8 cellular contexts compared by ENCODE assay signal in genomic region chr9:112041536-112042243, GRCh38.
DNase-seq lines count a peak whose midpoint lies in the region; ATAC-seq and TF ChIP-seq lines count a peak whose summit lies in the region.

No MANE protein-coding gene starts in this region.

- no peaks in the 10 kb centered on the region for H3K9me3 Mint-ChIP-seq in progenitor cell of endocrine pancreas (ENCODE audit: low read depth)
- peaks cover 0 to 6% (median 0%) of the 10 kb centered on the region in 9 donors for H3K9me3 Mint-ChIP-seq in naive thymus-derived CD8-positive, alpha-beta T cell

- TF ChIP-seq CTCF in RWPE1 (conservative IDR thresholded peaks at IDR 0.05; ENCODE audit: low read depth), result no peak
- TF ChIP-seq CTCF in progenitor cell of endocrine pancreas (IDR thresholded peaks at IDR 0.05; ENCODE audit: unreplicated experiment), result no peak

- DNase-seq in GM04504 (ENCODE audit: low read depth) (peak; percentile 99), RWPE1 (ENCODE audit: low spot score) (peak; percentile 99), fibroblast of the conjunctiva (ENCODE audit: low read depth) (peak; percentile 92), progenitor cell of endocrine pancreas (ENCODE audit: low spot score, unreplicated experiment) (no peak), activated T-cell treated with anti-CD3 and anti-CD28 coated beads for 4 hours (no peak)
- no peak for DNase-seq in naive thymus-derived CD8-positive, alpha-beta T cell

- no peak overlapping the region for H3K4me3 Mint-ChIP-seq in progenitor cell of endocrine pancreas (ENCODE audit: low read depth)
- H3K4me3 Mint-ChIP-seq in naive thymus-derived CD8-positive, alpha-beta T cell, result no peak overlapping the region

- POLR2A ChIA-PET in RWPE1 (lab: Yijun Ruan, JAX; ENCODE audit: low non-redundant PET), result no interaction called here
- POLR2A ChIA-PET in naive thymus-derived CD8-positive, alpha-beta T cell (lab: Charles Lee), result no interaction called here

- H3K4me1 Mint-ChIP-seq in progenitor cell of endocrine pancreas (ENCODE audit: low read depth), result peaks cover 11% of the 10 kb centered on the region
- H3K4me1 Mint-ChIP-seq in naive thymus-derived CD8-positive, alpha-beta T cell, result peaks cover 14 to 35% (median 34%) of the 10 kb centered on the region in 4 donors

- peak overlapping the region; percentile 80 for H3K27ac ChIP-seq in RWPE1

- CTCF ChIA-PET in RWPE1 (lab: Yijun Ruan, JAX), result no interaction called here

- H3K27ac Mint-ChIP-seq in progenitor cell of endocrine pancreas, result peak overlapping the region; percentile 47
- H3K27ac Mint-ChIP-seq in naive thymus-derived CD8-positive, alpha-beta T cell, result no peak overlapping the region

- ATAC-seq in HG03571 (IDR thresholded peaks at IDR 0.05; ENCODE audit: unreplicated experiment) (no peak), HG03469 (IDR thresholded peaks at IDR 0.05; ENCODE audit: unreplicated experiment) (no peak)
- ATAC-seq in naive thymus-derived CD8-positive, alpha-beta T cell, result no peak

- H3K27me3 Mint-ChIP-seq in progenitor cell of endocrine pancreas, result no peaks in the 10 kb centered on the region
- peaks cover 3 to 42% (median 10%) of the 10 kb centered on the region in 5 donors for H3K27me3 Mint-ChIP-seq in naive thymus-derived CD8-positive, alpha-beta T cell

- H3K36me3 Mint-ChIP-seq in progenitor cell of endocrine pancreas (ENCODE audit: insufficient read depth), result peaks cover 23% of the 10 kb centered on the region
- peaks cover 4 to 23% (median 8%) of the 10 kb centered on the region in 3 donors for H3K36me3 Mint-ChIP-seq in naive thymus-derived CD8-positive, alpha-beta T cell

Comparison
In these comparisons a context has a peak if more than half of its experiments do, and no peak if none do; other contexts are left out.
1. DNase-seq: peak in GM04504 (single experiment), RWPE1 (single experiment) and fibroblast of the conjunctiva (single experiment); none in progenitor cell of endocrine pancreas (single experiment), activated T-cell treated with anti-CD3 and anti-CD28 coated beads for 4 hours (single experiment) and naive thymus-derived CD8-positive, alpha-beta T cell (0 of 10).